Comparison of ENCODE assay signal across 8 cellular contexts in the genomic region with DNA sequence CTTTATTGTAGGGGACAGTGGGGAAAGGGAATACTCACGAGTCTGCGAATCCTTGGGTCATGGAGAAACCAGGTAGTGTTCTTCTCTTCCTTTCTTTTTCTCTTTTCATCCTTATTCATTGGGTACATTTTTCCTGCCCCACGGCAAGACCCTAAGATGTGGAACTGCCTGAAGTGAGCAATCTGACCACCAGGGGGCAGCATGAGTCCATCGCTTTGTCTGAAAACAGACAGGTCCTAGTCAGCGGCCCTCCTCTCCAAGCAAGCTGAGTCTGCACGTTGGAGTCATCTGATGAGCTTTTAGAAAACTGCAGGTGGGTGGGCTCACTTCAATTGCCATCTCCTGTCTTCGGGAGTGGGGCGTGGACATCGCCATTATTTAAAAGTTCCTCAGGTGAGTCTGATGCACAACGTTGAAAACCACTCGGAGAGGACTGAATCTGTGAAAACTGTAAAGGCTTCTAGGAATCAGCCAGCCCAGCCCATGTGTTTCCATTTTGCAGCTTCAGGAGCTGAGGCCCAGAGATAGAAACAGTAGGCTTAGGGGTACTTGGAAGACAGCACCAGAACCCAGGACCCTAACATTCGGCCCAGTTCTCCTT. TPM values are rescaled to one million over a fixed set of nuclear protein-coding genes. Genes with fewer than 3 reads are reported as not detected.
DNase-seq lines count a peak whose midpoint lies in the region; FAIRE-seq and TF ChIP-seq lines count a peak whose summit lies in the region.

No MANE protein-coding gene starts in this region.

- FAIRE-seq in D721Med (lab: Jason Lieb, UNC), result no peak

- H3K27ac ChIP-seq in adrenal gland (no peak overlapping the region), left ventricle myocardium inferior (replicated peaks) (no peak overlapping the region)

- intact Hi-C loops in adrenal gland (cut with DNase I) (no loop called here), left ventricle myocardium inferior (cut with micrococcal nuclease) (no loop called here)

- 24 to 28% (median 26%) methylated on average over 11 to 12 of the region's 12 CpGs for WGBS in adrenal gland, 4 donors

- H3K27me3 ChIP-seq in H7 (ENCODE audit: control insufficient read depth, insufficient read depth, low read length), result peaks cover 2% of the 10 kb centered on the region; the same call in 1 of the 2 replicates
- H3K27me3 ChIP-seq in adrenal gland, result peaks cover 18% of the 10 kb centered on the region
- peaks cover 9% of the 10 kb centered on the region for H3K27me3 ChIP-seq in left ventricle myocardium inferior (ENCODE audit: low read depth)

- TF ChIP-seq POLR2A in adrenal gland (IDR thresholded peaks at IDR 0.05), result no peak

- TF ChIP-seq CTCF in D721Med (IDR thresholded peaks at IDR 0.05; ENCODE audit: insufficient read depth, missing control alignments) (peak; percentile 94), adrenal gland (IDR thresholded peaks at IDR 0.05) (peak; percentile 82 to 95 (median 90)), left ventricle myocardium inferior (IDR thresholded peaks at IDR 0.05; ENCODE audit: borderline replicate concordance) (peak; percentile 95)

- H3K9me3 ChIP-seq in adrenal gland (replicated peaks in 1 of 3) (no peaks in the 10 kb centered on the region), left ventricle myocardium inferior (replicated peaks) (no peaks in the 10 kb centered on the region)

- H3K4me1 ChIP-seq in adrenal gland (replicated peaks in 1 of 2) (no peaks in the 10 kb centered on the region), left ventricle myocardium inferior (no peaks in the 10 kb centered on the region)

- H3K36me3 ChIP-seq in H7 (replicated peaks; ENCODE audit: control insufficient read depth, insufficient read depth, low read length) (no peaks in the 10 kb centered on the region), adrenal gland (replicated peaks in 1 of 2) (no peaks in the 10 kb centered on the region), left ventricle myocardium inferior (no peaks in the 10 kb centered on the region)

- no peak overlapping the region for H3K4me3 ChIP-seq in H7 (ENCODE audit: insufficient read depth, low read depth, low read length)
- H3K4me3 ChIP-seq in adrenal gland, result no peak overlapping the region
- no peak overlapping the region for H3K4me3 ChIP-seq in left ventricle myocardium inferior

- no peak for DNase-seq in D721Med (ENCODE audit: insufficient read length, low spot score)
- peak; percentile 76 for DNase-seq in H7
- DNase-seq in NCI-H1436 treated with DMSO at 0.1 percent for 48 hours (lab: John Stamatoyannopoulos, UW), result peak; percentile 7
- peak; percentile 70 for DNase-seq in T follicular helper cell (ENCODE audit: low read depth)
- peak; percentile 76 to 94 (median 85) for DNase-seq in adrenal gland
- DNase-seq in left ventricle myocardium inferior, result peak; percentile 81
- DNase-seq in renal cortical epithelial cell (ENCODE audit: low read depth), result peak; percentile 68
- DNase-seq in GF-D8 (lab: John Stamatoyannopoulos, UW), result no peak

RNA-seq across cellular contexts. Expression of gene FBXO3, which starts 34.0 kb away (rescaled TPM):
- 16.7 and 17.9 TPM in 2 replicates for total RNA-seq in H7 (2014; rRNA removed; shearing (Covaris generic))
- total RNA-seq in adrenal gland, result 10 to 100 TPM; 25.0 to 45.4 (median 39.3) TPM
- polyA plus RNA-seq in adrenal gland, result 10 to 100 TPM; 20.7 to 54.7 (median 21.6) TPM
- 49.8 TPM for total RNA-seq in left ventricle myocardium inferior
- 57.1 and 64.3 TPM in 2 replicates for total RNA-seq in renal cortical epithelial cell

Comparison
In these comparisons a context has a peak if more than half of its experiments do, and no peak if none do; other contexts are left out.
1. DNase-seq: peak in H7 (single experiment), NCI-H1436 treated with DMSO at 0.1 percent for 48 hours (single experiment), T follicular helper cell (single experiment), adrenal gland (7 of 7), left ventricle myocardium inferior (single experiment) and renal cortical epithelial cell (single experiment); none in D721Med (single experiment) and GF-D8 (single experiment).
2. Peak in every context shown above with its lines, with median percentiles within 50 percentile points of each other: CTCF ChIP-seq.